In the genomic region with DNA sequence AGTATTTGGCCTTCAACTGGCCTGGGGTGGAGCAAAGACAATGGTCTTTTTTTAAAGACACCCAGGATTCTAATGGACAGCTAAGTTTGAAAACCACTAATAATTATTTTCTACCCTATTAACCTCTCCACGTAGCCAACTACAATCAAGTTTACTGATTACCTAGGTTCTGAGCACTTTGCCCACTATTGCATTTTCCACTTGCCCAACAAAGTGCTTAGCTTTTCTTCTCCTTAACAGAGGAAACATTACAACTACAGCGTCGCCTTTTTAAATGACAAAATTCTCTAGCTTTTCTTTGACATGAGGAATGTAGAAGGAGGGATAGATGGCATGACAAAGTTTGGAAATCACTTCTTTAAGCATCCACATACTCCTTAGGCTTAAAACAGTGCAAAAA, we compare ENCODE assay signal across 12 cellular contexts. TPM values are rescaled to one million over a fixed set of nuclear protein-coding genes. Genes with fewer than 3 reads are reported as not detected.
DNase-seq lines count a peak whose midpoint lies in the region; ATAC-seq and TF ChIP-seq lines count a peak whose summit lies in the region.
"Had no signal": no experiment of that assay in that cellular context is flagged by ENCODE, and none has a peak within 500 bp of the region (broad histone marks: within the 10 kb centered on the region; RNA-seq: fewer than 3 reads in every experiment).

No MANE protein-coding gene starts in this region.

- TF ChIP-seq CTCF in right atrium auricular region (IDR thresholded peaks at IDR 0.05) (no peak), mammary epithelial cell (conservative IDR thresholded peaks at IDR 0.05 in 1 of 2, IDR thresholded peaks at IDR 0.05 in 1 of 2; ENCODE audit: extremely low read depth in 1 of 2, insufficient read depth in 1 of 2, low read depth in 1 of 2, low read length in 2 of 2) (no peak)

- H3K4me2 ChIP-seq in mammary epithelial cell (ENCODE audit: insufficient read depth, low read depth, low read length): peak overlapping the region; percentile 97

- H3K36me3 ChIP-seq in right atrium auricular region: no peaks in the 10 kb centered on the region
- H3K36me3 ChIP-seq in mammary epithelial cell (ENCODE audit: insufficient read depth, low read length): no peaks in the 10 kb centered on the region
- H3K36me3 ChIP-seq in muscle layer of duodenum (ENCODE audit: control insufficient read depth in 1 of 2, insufficient read depth in 2 of 2, low read length in 2 of 2): peaks cover 0 to 19% of the 10 kb centered on the region in 2 donors
- H3K36me3 ChIP-seq in aorta (ENCODE audit: control insufficient read depth in 1 of 2, insufficient read depth in 2 of 2, low read length in 1 of 2): no peaks in the 10 kb centered on the region

- H2AFZ ChIP-seq in mammary epithelial cell (ENCODE audit: low read depth, low read length): no peak overlapping the region

- ATAC-seq in Right ventricle myocardium superior (ENCODE audit: poor library complexity) (no peak), aorta (ENCODE audit: low FRiP score) (no peak), HG02798 (IDR thresholded peaks at IDR 0.05; ENCODE audit: poor library complexity, unreplicated experiment) (no peak), GM21576 (IDR thresholded peaks at IDR 0.05; ENCODE audit: unreplicated experiment) (no peak), GM19455 (IDR thresholded peaks at IDR 0.05; ENCODE audit: unreplicated experiment) (no peak)

- in situ Hi-C loops in mammary epithelial cell (cut with MboI; ENCODE audit: low sequenced_read_pairs in 2 of 2): loop anchor here in 1 of 2 donors (10.0 kb wide), 1 partner anchor 152 kb away; no protein-coding TSS in a partner anchor

- dilution Hi-C loops in mammary epithelial cell (cut with HindIII; ENCODE audit: low sequenced_read_pairs): no loop called here

- H3K27me3 ChIP-seq in right atrium auricular region: no peaks in the 10 kb centered on the region
- H3K27me3 ChIP-seq in mammary epithelial cell (ENCODE audit: insufficient read depth, low read length): no peaks in the 10 kb centered on the region
- H3K27me3 ChIP-seq in muscle layer of duodenum (ENCODE audit: low read depth, low read length): no peaks in the 10 kb centered on the region
- no peaks in the 10 kb centered on the region for H3K27me3 ChIP-seq in aorta (ENCODE audit: control insufficient read depth in 1 of 2, insufficient read depth in 2 of 2, low read length in 1 of 2)

- H3K79me2 ChIP-seq in mammary epithelial cell (ENCODE audit: insufficient read depth, low read length): peaks cover 70% of the 10 kb centered on the region

- H3K9ac ChIP-seq in mammary epithelial cell (ENCODE audit: insufficient read depth, low read length): peak overlapping the region; percentile 96

- no peak overlapping the region for H3K27ac ChIP-seq in right atrium auricular region
- H3K27ac ChIP-seq in mammary epithelial cell (ENCODE audit: insufficient read depth, low read depth, low read length): peak overlapping the region; percentile 84
- H3K27ac ChIP-seq in muscle layer of duodenum (ENCODE audit: low read length): peak overlapping the region; percentile 90
- H3K27ac ChIP-seq in aorta (ENCODE audit: low read depth in 1 of 2, low read length in 2 of 2): no peak overlapping the region

- H3K9me3 ChIP-seq in right atrium auricular region: no peaks in the 10 kb centered on the region
- no peaks in the 10 kb centered on the region for H3K9me3 ChIP-seq in mammary epithelial cell (replicated peaks; ENCODE audit: insufficient read depth, low read length)
- no peaks in the 10 kb centered on the region for H3K9me3 ChIP-seq in muscle layer of duodenum (ENCODE audit: control insufficient read depth in 1 of 2, low read length in 2 of 2)
- H3K9me3 ChIP-seq in aorta (ENCODE audit: control insufficient read depth, low read length): no peaks in the 10 kb centered on the region

- BruUV-seq in mammary epithelial cell (replicated peaks; lab: Mats Ljungman, UMichigan): no TSS peak

- intact Hi-C loops in Right ventricle myocardium superior (cut with DNase I): no loop called here
- intact Hi-C loops in mammary epithelial cell (cut with micrococcal nuclease): loop anchor here (2.0 to 5.0 kb wide), 3 partner anchors 45 to 154 kb away; no protein-coding TSS in a partner anchor
- intact Hi-C loops in aorta (cut with DNase I): loop anchor here (5.0 to 10.0 kb wide), 4 partner anchors 102 to 348 kb away; a partner anchor contains a TSS

- 42% methylated on average over 3 of the region's 3 CpGs for WGBS in mammary epithelial cell (ENCODE audit: low coverage, missing lambda C conversion rate)
- WGBS in aorta, 2 donors: 36 to 39% methylated on average over 3 of the region's 3 CpGs

- peaks cover 0 to 53% of the 10 kb centered on the region in 2 donors for H3K4me1 ChIP-seq in right atrium auricular region
- H3K4me1 ChIP-seq in mammary epithelial cell (ENCODE audit: insufficient read depth, low read length): peaks cover 40% of the 10 kb centered on the region
- peaks cover 6 to 35% of the 10 kb centered on the region in 2 donors for H3K4me1 ChIP-seq in muscle layer of duodenum (ENCODE audit: control insufficient read depth in 1 of 2, insufficient read depth in 2 of 2, low read length in 2 of 2)
- H3K4me1 ChIP-seq in aorta (ENCODE audit: control insufficient read depth in 1 of 2, insufficient read depth in 2 of 2, low read length in 2 of 2): peaks cover under 1 to 2% of the 10 kb centered on the region in 2 donors

- DNase-seq in right atrium auricular region (ENCODE audit: low spot score) (no peak), Right ventricle myocardium superior (no peak), mammary epithelial cell (no peak), aorta (no peak)
- DNase-seq: amygdala, EL, NCI-H446 treated with DMSO at 0.1 percent for 48 hours, nucleus accumbens had no signal

- H3K4me3 ChIP-seq in right atrium auricular region (peak overlapping the region; percentile 94 to 99), mammary epithelial cell (replicated peaks in 1 of 3; ENCODE audit: insufficient read depth in 1 of 3, low read depth in 2 of 3, low read length in 3 of 3) (peak overlapping the region; percentile 71 to 78 (median 78)), muscle layer of duodenum (ENCODE audit: low read depth in 1 of 2, low read length in 2 of 2) (peak overlapping the region; percentile 82 to 96), aorta (ENCODE audit: low read length in 2 of 2) (peak overlapping the region; percentile 58 to 85)

- CTCF ChIA-PET in mammary epithelial cell (lab: Charles Lee; ENCODE audit: low non-redundant PET): interaction anchor here (0.7 kb wide), 1 partner anchor 48 kb away, joined by 5 read pairs; no protein-coding TSS in a partner anchor

- H4K20me1 ChIP-seq in mammary epithelial cell (ENCODE audit: insufficient read depth, low read length): peaks cover 3% of the 10 kb centered on the region

RNA-seq across cellular contexts. Expression of a gene that starts 2.0 kb away (rescaled TPM):
- total RNA-seq in right atrium auricular region (10 to 100 TPM; 10.6 to 18.7 TPM), Right ventricle myocardium superior (8.6 TPM), mammary epithelial cell (10 to 100 TPM; 45.4 to 46.7 TPM), aorta (10 to 100 TPM; 31.8 to 31.9 TPM)
- polyA plus RNA-seq in mammary epithelial cell (17.2 TPM), aorta (10 to 100 TPM; 18.4 to 23.7 TPM)
- polyA minus RNA-seq in mammary epithelial cell: 5.4 TPM

RNA-seq across cellular contexts. Expression of a gene that starts 37.6 kb away (rescaled TPM):
- not detected for total RNA-seq in right atrium auricular region
- not detected for total RNA-seq in Right ventricle myocardium superior
- total RNA-seq in mammary epithelial cell: not detected
- not detected for polyA plus RNA-seq in mammary epithelial cell
- polyA minus RNA-seq in mammary epithelial cell: not detected
- not detected for total RNA-seq in aorta
- polyA plus RNA-seq in aorta: not detected

Comparison
In these comparisons a context has a peak if more than half of its experiments do, and no peak if none do; other contexts are left out.
1. H3K27ac ChIP-seq: peak in mammary epithelial cell (single experiment) and muscle layer of duodenum (single experiment); none in right atrium auricular region (0 of 2) and aorta (0 of 2).
2. Peak in every context shown above with its lines, with median percentiles within 50 percentile points of each other: H3K4me3 ChIP-seq.